Comparison of ENCODE assay signal across 8 cellular contexts in the genomic region with DNA sequence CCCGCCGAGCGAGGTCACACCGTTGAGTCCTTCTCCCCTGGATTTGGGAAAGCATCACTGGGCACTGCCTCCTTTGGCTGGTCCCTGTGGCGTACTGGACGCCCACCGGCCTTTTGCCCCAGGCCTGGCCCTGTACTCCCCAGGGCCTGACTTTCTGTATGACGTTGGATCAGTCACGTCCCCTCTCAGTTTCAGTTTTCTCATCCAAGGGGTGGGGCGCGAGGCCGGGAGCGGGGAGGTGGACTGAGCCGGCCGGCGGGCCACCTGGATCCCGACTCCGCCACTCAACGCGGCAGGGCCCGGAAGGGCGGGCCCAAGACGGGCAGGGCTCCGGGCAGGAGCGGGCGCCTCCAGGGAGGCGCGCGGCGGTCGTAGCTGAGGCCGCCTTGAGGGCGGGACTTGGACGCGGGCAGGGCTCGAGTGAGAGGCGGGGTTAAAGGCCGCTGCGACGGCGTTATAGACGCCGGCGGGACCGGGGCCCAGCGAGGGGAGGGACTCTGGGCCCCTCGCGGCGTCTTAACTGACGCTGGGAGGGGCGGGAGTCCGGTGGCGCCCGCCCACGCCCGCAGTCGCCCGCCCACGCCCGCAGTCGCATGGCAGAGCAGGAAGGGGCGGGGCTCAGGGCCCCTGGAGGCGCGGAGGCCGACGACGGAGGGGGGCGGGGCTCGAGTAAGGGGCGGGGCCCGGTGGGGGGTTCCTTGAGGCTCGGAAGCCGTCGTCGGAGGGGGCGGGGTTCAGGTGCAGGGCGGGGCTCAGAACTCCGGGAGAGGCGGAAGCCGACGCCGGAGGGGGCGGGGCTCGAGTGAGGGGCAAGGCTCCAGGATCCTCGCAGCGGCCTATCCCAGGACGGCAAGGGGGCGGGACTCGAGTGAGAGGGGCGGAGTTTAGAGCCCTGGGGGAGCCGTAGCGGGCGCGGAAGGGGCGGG. TPM values are rescaled to one million over a fixed set of nuclear protein-coding genes. Genes with fewer than 3 reads are reported as not detected.
DNase-seq lines count a peak whose midpoint lies in the region; FAIRE-seq and TF ChIP-seq lines count a peak whose summit lies in the region.

No MANE protein-coding gene starts in this region.

- H3K36me3 ChIP-seq in SJCRH30 (no peaks in the 10 kb centered on the region), neuronal stem cell (replicated peaks in 1 of 2; ENCODE audit: control insufficient read depth in 2 of 2, insufficient read depth in 2 of 2, low read length in 2 of 2) (no peaks in the 10 kb centered on the region)

- peak overlapping the region; percentile 62 for H3K4me2 ChIP-seq in neuronal stem cell (ENCODE audit: insufficient read depth, low read length, poor library complexity, severe bottlenecking)

- H2BK5ac ChIP-seq in neuronal stem cell (ENCODE audit: low read length), result no peak overlapping the region

- no CpG with 5 or more reads among the region's 95 CpGs for WGBS in neuronal stem cell (ENCODE audit: extremely low coverage in 2 of 2, insufficient read length in 2 of 2, insufficient replicate concordance in 1 of 2), 2 donors

- peak overlapping the region; percentile 96 for H2AFZ ChIP-seq in neuronal stem cell (ENCODE audit: low read length)

- no peak for FAIRE-seq in frontal cortex (lab: Jason Lieb, UNC)

- H3K4ac ChIP-seq in neuronal stem cell (ENCODE audit: low read length), result peak overlapping the region; percentile 23

- H3K14ac ChIP-seq in neuronal stem cell (ENCODE audit: low read length), result no peak overlapping the region

- H3K27me3 ChIP-seq in SJCRH30, result no peaks in the 10 kb centered on the region
- peaks cover 0 to 6% (median 0%) of the 10 kb centered on the region in 3 experiments for H3K27me3 ChIP-seq in neuronal stem cell (ENCODE audit: control insufficient read depth in 3 of 3, insufficient read depth in 3 of 3, low read depth in 1 of 3, low read length in 3 of 3)

- H2BK12ac ChIP-seq in neuronal stem cell (ENCODE audit: low read length), result peak overlapping the region; percentile 68

- H3K27ac ChIP-seq in SJCRH30, result peak overlapping the region; percentile 77
- H3K27ac ChIP-seq in neuronal stem cell (replicated peaks; ENCODE audit: low read length), result peak overlapping the region; percentile 89

- H2AK5ac ChIP-seq in neuronal stem cell (ENCODE audit: low read depth, low read length), result peak overlapping the region; percentile 99

- peak overlapping the region; percentile 83 for H3K9ac ChIP-seq in neuronal stem cell (ENCODE audit: low read depth, low read length, poor library complexity)

- H3K18ac ChIP-seq in neuronal stem cell (ENCODE audit: low read length), result peak overlapping the region; percentile 94

- H4K91ac ChIP-seq in neuronal stem cell (ENCODE audit: low read depth, low read length, poor library complexity), result peak overlapping the region; percentile 44

- no peak overlapping the region for H2BK15ac ChIP-seq in neuronal stem cell (ENCODE audit: low read length)

- peak overlapping the region; percentile 80 for H3K23ac ChIP-seq in neuronal stem cell (ENCODE audit: low read depth, low read length, poor library complexity)

- H3K9me3 ChIP-seq in SJCRH30 (replicated peaks), result peaks cover under 1% of the 10 kb centered on the region; the same call in 1 of the 2 replicates
- no peaks in the 10 kb centered on the region for H3K9me3 ChIP-seq in neuronal stem cell (replicated peaks in 1 of 2; ENCODE audit: control insufficient read depth in 2 of 2, insufficient read depth in 1 of 2, low read depth in 1 of 2, low read length in 2 of 2)

- peaks cover 2% of the 10 kb centered on the region for H3K79me1 ChIP-seq in neuronal stem cell (ENCODE audit: low read depth, low read length)

- H4K8ac ChIP-seq in neuronal stem cell (ENCODE audit: low read depth, low read length), result no peak overlapping the region

- H3K4me1 ChIP-seq in SJCRH30, result peaks cover 25% of the 10 kb centered on the region
- H3K4me1 ChIP-seq in neuronal stem cell (ENCODE audit: control insufficient read depth in 2 of 2, insufficient read depth in 1 of 2, low read depth in 1 of 2, low read length in 2 of 2), result peaks cover 6 to 20% of the 10 kb centered on the region in 2 donors

- no peak for TF ChIP-seq CTCF in HFF-Myc (IDR thresholded peaks at IDR 0.05; ENCODE audit: low read depth, low read length, missing control alignments)

- H3K4me3 ChIP-seq in HFF-Myc (replicated peaks; ENCODE audit: low read depth, low read length) (peak overlapping the region; percentile 40), SJCRH30 (peak overlapping the region; percentile 96), neuronal stem cell (ENCODE audit: low read length in 2 of 2) (peak overlapping the region; percentile 82 to 83)

- no peak overlapping the region for H2BK120ac ChIP-seq in neuronal stem cell (ENCODE audit: low read depth, low read length)

- peak; percentile 73 for DNase-seq in GM04503 (ENCODE audit: low read depth)
- peak; percentile 89 for DNase-seq in HFF-Myc (ENCODE audit: extremely low read depth, low read depth)
- peak; percentile 99 for DNase-seq in MV-4-11 (lab: John Stamatoyannopoulos, UW)
- peak; percentile 100 for DNase-seq in SJCRH30
- peak; percentile 100 for DNase-seq in activated naive CD4-positive, alpha-beta T cell treated with Interleukin-2 at 50 U/mL for 16 hours
- DNase-seq in frontal cortex (ENCODE audit: low spot score in 2 of 2), result peak; percentile 98
- DNase-seq in neuronal stem cell (ENCODE audit: low spot score), result peak; percentile 99
- DNase-seq in stromal cell of bone marrow (ENCODE audit: low read depth), result peak; percentile 94

RNA-seq across cellular contexts. Expression of a gene that starts 0.5 kb away (rescaled TPM):
- 36.9 and 41.6 TPM in 2 replicates for total RNA-seq in SJCRH30 (2014; rRNA removed; shearing (Covaris generic))
- 14.3 TPM for total RNA-seq in frontal cortex
- 23.2 TPM for polyA plus RNA-seq in neuronal stem cell (2013, experiment 1 of 2)
- polyA plus RNA-seq in neuronal stem cell (2013, experiment 2 of 2), result 20.4 TPM

RNA-seq across cellular contexts. Expression of a gene that starts 37.0 kb away (rescaled TPM):
- total RNA-seq in SJCRH30 (2014; rRNA removed; shearing (Covaris generic)), result not detected in 2 replicates
- total RNA-seq in frontal cortex, result 0.41 TPM
- polyA plus RNA-seq in neuronal stem cell (2013, experiment 1 of 2), result 1.9 TPM
- 2.0 TPM for polyA plus RNA-seq in neuronal stem cell (2013, experiment 2 of 2)

RNA-seq across cellular contexts. Expression of a gene that starts 38.6 kb away (rescaled TPM):
- total RNA-seq in SJCRH30 (2014; rRNA removed; shearing (Covaris generic)), result 24.6 and 27.1 TPM in 2 replicates
- total RNA-seq in frontal cortex, result 2.9 TPM
- 36.0 TPM for polyA plus RNA-seq in neuronal stem cell (2013, experiment 1 of 2)
- 35.7 TPM for polyA plus RNA-seq in neuronal stem cell (2013, experiment 2 of 2)

Comparison
In these comparisons a context has a peak if more than half of its experiments do, and no peak if none do; other contexts are left out.
1. Peak in every context shown above with its lines: DNase-seq, H3K4me3 ChIP-seq and H3K27ac ChIP-seq.
2. H3K4me3 ChIP-seq: peak in every context shown above with its lines; median percentile 96 in SJCRH30; 82 in neuronal stem cell; 40 in HFF-Myc.